Comparison of ENCODE assay signal across 2 cellular contexts in the genomic region with DNA sequence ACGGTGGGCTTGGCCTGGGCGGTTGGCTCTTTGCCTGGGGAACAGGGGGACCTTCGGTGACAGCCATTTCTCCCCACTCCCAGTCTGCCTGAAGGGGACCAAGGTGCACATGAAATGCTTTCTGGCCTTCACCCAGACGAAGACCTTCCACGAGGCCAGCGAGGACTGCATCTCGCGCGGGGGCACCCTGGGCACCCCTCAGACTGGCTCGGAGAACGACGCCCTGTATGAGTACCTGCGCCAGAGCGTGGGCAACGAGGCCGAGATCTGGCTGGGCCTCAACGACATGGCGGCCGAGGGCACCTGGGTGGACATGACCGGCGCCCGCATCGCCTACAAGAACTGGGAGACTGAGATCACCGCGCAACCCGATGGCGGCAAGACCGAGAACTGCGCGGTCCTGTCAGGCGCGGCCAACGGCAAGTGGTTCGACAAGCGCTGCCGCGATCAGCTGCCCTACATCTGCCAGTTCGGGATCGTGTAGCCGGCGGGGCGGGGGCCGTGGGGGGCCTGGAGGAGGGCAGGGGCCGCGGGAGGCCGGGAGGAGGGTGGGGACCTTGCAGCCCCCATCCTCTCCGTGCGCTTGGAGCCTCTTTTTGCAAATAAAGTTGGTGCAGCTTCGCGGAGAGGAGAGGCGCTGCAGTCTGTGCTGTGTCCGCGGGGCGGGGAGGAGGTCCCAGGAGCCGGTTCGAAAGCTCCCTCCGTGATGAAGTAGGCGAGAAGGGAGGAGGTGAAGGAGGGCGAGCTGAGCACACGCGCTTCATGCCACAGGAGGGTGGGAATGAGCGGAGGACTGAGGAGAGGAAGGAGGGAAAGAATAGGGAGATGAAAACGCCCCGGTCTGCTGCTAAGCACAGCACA.
TF ChIP-seq lines count a peak whose summit lies in the region.

No MANE protein-coding gene starts in this region.

TF ChIP-seq in GM12878, 131 proteins besides CTCF, POLR2A, EP300 and RAD21:
- no peak for TF ChIP-seq ZBED1 (IDR thresholded peaks at IDR 0.05; ENCODE audit: borderline replicate concordance)
- TF ChIP-seq POLR2AphosphoS2 (IDR thresholded peaks at IDR 0.05; ENCODE audit: low read depth, low read length), result no peak

TF ChIP-seq in GM12891, 5 proteins besides CTCF, POLR2A, EP300 and RAD21:
- TF ChIP-seq TAF1 (IDR thresholded peaks at IDR 0.05; ENCODE audit: low read depth, low read length) (no peak), POLR2AphosphoS5 (IDR thresholded peaks at IDR 0.05; ENCODE audit: low read depth, low read length) (no peak), PAX5 (IDR thresholded peaks at IDR 0.05; ENCODE audit: insufficient read depth, low read length, severe bottlenecking) (no peak), SPI1 (IDR thresholded peaks at IDR 0.05; ENCODE audit: low read depth, low read length) (no peak), POU2F2 (IDR thresholded peaks at IDR 0.05; ENCODE audit: low read depth, low read length) (no peak)
